In the genomic region with DNA sequence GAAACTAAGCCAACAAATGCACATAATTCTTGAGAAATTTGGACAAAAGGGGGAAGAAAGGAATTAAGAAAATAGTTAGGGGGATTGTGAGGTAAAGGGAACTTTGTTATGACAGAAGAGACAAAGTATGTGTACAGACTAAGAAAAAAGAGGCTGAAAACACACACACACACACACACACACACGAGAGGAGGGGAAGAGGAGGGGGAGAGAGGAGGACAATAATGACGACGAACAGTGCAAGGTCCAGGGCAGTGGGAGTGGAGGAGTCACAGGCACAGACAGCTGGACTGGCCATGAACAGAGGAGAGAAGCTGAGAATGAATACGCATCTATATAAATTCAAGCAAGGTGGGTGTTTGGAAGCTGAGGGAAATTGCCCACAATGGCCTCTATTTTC, we compare ENCODE assay signal across 1 cellular context.
TF ChIP-seq lines count a peak whose summit lies in the region.

No MANE protein-coding gene starts in this region.

TF ChIP-seq in HepG2, 621 proteins besides CTCF, POLR2A, EP300 and RAD21 (continued from another document and continues in another):
- TF ChIP-seq THYN1 (CRISPR knock-in tag; IDR thresholded peaks at IDR 0.05; ENCODE audit: borderline replicate concordance, low read depth), result no peak
- TF ChIP-seq ZSCAN29 (CRISPR knock-in tag; conservative IDR thresholded peaks at IDR 0.05), result no peak
- TF ChIP-seq MXI1 (IDR thresholded peaks at IDR 0.05; ENCODE audit: borderline replicate concordance, low read depth, low read length), result peak; percentile 47; the same call in 1 of the 3 replicates
- TF ChIP-seq, protein P1, sequence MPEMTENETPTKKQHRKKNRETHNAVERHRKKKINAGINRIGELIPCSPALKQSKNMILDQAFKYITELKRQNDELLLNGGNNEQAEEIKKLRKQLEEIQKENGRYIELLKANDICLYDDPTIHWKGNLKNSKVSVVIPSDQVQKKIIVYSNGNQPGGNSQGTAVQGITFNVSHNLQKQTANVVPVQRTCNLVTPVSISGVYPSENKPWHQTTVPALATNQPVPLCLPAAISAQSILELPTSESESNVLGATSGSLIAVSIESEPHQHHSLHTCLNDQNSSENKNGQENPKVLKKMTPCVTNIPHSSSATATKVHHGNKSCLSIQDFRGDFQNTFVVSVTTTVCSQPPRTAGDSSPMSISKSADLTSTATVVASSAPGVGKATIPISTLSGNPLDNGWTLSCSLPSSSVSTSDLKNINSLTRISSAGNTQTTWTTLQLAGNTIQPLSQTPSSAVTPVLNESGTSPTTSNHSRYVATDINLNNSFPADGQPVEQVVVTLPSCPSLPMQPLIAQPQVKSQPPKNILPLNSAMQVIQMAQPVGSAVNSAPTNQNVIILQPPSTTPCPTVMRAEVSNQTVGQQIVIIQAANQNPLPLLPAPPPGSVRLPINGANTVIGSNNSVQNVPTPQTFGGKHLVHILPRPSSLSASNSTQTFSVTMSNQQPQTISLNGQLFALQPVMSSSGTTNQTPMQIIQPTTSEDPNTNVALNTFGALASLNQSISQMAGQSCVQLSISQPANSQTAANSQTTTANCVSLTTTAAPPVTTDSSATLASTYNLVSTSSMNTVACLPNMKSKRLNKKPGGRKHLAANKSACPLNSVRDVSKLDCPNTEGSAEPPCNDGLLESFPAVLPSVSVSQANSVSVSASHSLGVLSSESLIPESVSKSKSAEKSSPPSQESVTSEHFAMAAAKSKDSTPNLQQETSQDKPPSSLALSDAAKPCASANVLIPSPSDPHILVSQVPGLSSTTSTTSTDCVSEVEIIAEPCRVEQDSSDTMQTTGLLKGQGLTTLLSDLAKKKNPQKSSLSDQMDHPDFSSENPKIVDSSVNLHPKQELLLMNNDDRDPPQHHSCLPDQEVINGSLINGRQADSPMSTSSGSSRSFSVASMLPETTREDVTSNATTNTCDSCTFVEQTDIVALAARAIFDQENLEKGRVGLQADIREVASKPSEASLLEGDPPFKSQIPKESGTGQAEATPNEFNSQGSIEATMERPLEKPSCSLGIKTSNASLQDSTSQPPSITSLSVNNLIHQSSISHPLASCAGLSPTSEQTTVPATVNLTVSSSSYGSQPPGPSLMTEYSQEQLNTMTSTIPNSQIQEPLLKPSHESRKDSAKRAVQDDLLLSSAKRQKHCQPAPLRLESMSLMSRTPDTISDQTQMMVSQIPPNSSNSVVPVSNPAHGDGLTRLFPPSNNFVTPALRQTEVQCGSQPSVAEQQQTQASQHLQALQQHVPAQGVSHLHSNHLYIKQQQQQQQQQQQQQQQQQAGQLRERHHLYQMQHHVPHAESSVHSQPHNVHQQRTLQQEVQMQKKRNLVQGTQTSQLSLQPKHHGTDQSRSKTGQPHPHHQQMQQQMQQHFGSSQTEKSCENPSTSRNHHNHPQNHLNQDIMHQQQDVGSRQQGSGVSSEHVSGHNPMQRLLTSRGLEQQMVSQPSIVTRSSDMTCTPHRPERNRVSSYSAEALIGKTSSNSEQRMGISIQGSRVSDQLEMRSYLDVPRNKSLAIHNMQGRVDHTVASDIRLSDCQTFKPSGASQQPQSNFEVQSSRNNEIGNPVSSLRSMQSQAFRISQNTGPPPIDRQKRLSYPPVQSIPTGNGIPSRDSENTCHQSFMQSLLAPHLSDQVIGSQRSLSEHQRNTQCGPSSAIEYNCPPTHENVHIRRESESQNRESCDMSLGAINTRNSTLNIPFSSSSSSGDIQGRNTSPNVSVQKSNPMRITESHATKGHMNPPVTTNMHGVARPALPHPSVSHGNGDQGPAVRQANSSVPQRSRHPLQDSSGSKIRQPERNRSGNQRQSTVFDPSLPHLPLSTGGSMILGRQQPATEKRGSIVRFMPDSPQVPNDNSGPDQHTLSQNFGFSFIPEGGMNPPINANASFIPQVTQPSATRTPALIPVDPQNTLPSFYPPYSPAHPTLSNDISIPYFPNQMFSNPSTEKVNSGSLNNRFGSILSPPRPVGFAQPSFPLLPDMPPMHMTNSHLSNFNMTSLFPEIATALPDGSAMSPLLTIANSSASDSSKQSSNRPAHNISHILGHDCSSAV (CRISPR knock-in tag; IDR thresholded peaks at IDR 0.05; ENCODE audit: borderline replicate concordance), result no peak
- no peak for TF ChIP-seq KLF11 (CRISPR knock-in tag; IDR thresholded peaks at IDR 0.05)
- TF ChIP-seq PITX1 (CRISPR knock-in tag; IDR thresholded peaks at IDR 0.05), result peak; percentile 58; the same call in 1 of the 2 replicates
- TF ChIP-seq, protein P2, sequence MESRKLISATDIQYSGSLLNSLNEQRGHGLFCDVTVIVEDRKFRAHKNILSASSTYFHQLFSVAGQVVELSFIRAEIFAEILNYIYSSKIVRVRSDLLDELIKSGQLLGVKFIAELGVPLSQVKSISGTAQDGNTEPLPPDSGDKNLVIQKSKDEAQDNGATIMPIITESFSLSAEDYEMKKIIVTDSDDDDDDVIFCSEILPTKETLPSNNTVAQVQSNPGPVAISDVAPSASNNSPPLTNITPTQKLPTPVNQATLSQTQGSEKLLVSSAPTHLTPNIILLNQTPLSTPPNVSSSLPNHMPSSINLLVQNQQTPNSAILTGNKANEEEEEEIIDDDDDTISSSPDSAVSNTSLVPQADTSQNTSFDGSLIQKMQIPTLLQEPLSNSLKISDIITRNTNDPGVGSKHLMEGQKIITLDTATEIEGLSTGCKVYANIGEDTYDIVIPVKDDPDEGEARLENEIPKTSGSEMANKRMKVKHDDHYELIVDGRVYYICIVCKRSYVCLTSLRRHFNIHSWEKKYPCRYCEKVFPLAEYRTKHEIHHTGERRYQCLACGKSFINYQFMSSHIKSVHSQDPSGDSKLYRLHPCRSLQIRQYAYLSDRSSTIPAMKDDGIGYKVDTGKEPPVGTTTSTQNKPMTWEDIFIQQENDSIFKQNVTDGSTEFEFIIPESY (CRISPR knock-in tag; IDR thresholded peaks at IDR 0.05), result no peak
- no peak for TF ChIP-seq POLR2AphosphoS2 (IDR thresholded peaks at IDR 0.05; ENCODE audit: low read depth, low read length)
- no peak for TF ChIP-seq ZNF34 (CRISPR knock-in tag; IDR thresholded peaks at IDR 0.05; ENCODE audit: borderline replicate concordance)
- no peak for TF ChIP-seq ATF7-NPFF (CRISPR knock-in tag; IDR thresholded peaks at IDR 0.05; ENCODE audit: low read depth)
- TF ChIP-seq, protein P3, sequence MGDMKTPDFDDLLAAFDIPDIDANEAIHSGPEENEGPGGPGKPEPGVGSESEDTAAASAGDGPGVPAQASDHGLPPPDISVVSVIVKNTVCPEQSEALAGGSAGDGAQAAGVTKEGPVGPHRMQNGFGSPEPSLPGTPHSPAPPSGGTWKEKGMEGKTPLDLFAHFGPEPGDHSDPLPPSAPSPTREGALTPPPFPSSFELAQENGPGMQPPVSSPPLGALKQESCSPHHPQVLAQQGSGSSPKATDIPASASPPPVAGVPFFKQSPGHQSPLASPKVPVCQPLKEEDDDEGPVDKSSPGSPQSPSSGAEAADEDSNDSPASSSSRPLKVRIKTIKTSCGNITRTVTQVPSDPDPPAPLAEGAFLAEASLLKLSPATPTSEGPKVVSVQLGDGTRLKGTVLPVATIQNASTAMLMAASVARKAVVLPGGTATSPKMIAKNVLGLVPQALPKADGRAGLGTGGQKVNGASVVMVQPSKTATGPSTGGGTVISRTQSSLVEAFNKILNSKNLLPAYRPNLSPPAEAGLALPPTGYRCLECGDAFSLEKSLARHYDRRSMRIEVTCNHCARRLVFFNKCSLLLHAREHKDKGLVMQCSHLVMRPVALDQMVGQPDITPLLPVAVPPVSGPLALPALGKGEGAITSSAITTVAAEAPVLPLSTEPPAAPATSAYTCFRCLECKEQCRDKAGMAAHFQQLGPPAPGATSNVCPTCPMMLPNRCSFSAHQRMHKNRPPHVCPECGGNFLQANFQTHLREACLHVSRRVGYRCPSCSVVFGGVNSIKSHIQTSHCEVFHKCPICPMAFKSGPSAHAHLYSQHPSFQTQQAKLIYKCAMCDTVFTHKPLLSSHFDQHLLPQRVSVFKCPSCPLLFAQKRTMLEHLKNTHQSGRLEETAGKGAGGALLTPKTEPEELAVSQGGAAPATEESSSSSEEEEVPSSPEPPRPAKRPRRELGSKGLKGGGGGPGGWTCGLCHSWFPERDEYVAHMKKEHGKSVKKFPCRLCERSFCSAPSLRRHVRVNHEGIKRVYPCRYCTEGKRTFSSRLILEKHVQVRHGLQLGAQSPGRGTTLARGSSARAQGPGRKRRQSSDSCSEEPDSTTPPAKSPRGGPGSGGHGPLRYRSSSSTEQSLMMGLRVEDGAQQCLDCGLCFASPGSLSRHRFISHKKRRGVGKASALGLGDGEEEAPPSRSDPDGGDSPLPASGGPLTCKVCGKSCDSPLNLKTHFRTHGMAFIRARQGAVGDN (CRISPR knock-in tag; IDR thresholded peaks at IDR 0.05), result no peak
- TF ChIP-seq, protein P4, sequence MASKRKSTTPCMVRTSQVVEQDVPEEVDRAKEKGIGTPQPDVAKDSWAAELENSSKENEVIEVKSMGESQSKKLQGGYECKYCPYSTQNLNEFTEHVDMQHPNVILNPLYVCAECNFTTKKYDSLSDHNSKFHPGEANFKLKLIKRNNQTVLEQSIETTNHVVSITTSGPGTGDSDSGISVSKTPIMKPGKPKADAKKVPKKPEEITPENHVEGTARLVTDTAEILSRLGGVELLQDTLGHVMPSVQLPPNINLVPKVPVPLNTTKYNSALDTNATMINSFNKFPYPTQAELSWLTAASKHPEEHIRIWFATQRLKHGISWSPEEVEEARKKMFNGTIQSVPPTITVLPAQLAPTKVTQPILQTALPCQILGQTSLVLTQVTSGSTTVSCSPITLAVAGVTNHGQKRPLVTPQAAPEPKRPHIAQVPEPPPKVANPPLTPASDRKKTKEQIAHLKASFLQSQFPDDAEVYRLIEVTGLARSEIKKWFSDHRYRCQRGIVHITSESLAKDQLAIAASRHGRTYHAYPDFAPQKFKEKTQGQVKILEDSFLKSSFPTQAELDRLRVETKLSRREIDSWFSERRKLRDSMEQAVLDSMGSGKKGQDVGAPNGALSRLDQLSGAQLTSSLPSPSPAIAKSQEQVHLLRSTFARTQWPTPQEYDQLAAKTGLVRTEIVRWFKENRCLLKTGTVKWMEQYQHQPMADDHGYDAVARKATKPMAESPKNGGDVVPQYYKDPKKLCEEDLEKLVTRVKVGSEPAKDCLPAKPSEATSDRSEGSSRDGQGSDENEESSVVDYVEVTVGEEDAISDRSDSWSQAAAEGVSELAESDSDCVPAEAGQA (IDR thresholded peaks at IDR 0.05; ENCODE audit: low read depth), result no peak
- TF ChIP-seq, protein P4 (CRISPR knock-in tag; IDR thresholded peaks at IDR 0.05; ENCODE audit: borderline replicate concordance), result no peak
- TF ChIP-seq ZNF768 (CRISPR knock-in tag; IDR thresholded peaks at IDR 0.05), result no peak
- peak; percentile 58; the same call in 1 of the 2 replicates for TF ChIP-seq ZMYM2 (CRISPR knock-in tag; IDR thresholded peaks at IDR 0.05)
- TF ChIP-seq HMG20B (CRISPR knock-in tag; conservative IDR thresholded peaks at IDR 0.05), result no peak
- 0 out of 2 replicates have a peak, but pooled peaks have one; percentile 8 for TF ChIP-seq SIN3B (IDR thresholded peaks at IDR 0.05; ENCODE audit: low read length)
- no peak for TF ChIP-seq ZNF761 (CRISPR knock-in tag; conservative IDR thresholded peaks at IDR 0.05)
- 0 out of 2 replicates have a peak, but pooled peaks have one; percentile 24 for TF ChIP-seq ARNT2 (CRISPR knock-in tag; IDR thresholded peaks at IDR 0.05; ENCODE audit: low read depth)
- TF ChIP-seq NR2F6 (IDR thresholded peaks at IDR 0.05), result no peak
- TF ChIP-seq NR2F6 (CRISPR knock-in tag; IDR thresholded peaks at IDR 0.05), result no peak
- TF ChIP-seq ZNF136 (CRISPR knock-in tag; IDR thresholded peaks at IDR 0.05; ENCODE audit: low read depth), result no peak
- no peak for TF ChIP-seq ZSCAN9 (CRISPR knock-in tag; IDR thresholded peaks at IDR 0.05; ENCODE audit: borderline replicate concordance)
- no peak for TF ChIP-seq RBFOX2 (IDR thresholded peaks at IDR 0.05; ENCODE audit: low read depth, low read length)
- no peak for TF ChIP-seq PHB2 (IDR thresholded peaks at IDR 0.05; ENCODE audit: partially characterized antibody)
- no peak for TF ChIP-seq NFE2L2 (IDR thresholded peaks at IDR 0.05; ENCODE audit: low read length)
- no peak for TF ChIP-seq ZNF484 (CRISPR knock-in tag; IDR thresholded peaks at IDR 0.05; ENCODE audit: borderline replicate concordance, low read depth)
- TF ChIP-seq ZNF121 (CRISPR knock-in tag; IDR thresholded peaks at IDR 0.05), result no peak
- TF ChIP-seq, protein P5, sequence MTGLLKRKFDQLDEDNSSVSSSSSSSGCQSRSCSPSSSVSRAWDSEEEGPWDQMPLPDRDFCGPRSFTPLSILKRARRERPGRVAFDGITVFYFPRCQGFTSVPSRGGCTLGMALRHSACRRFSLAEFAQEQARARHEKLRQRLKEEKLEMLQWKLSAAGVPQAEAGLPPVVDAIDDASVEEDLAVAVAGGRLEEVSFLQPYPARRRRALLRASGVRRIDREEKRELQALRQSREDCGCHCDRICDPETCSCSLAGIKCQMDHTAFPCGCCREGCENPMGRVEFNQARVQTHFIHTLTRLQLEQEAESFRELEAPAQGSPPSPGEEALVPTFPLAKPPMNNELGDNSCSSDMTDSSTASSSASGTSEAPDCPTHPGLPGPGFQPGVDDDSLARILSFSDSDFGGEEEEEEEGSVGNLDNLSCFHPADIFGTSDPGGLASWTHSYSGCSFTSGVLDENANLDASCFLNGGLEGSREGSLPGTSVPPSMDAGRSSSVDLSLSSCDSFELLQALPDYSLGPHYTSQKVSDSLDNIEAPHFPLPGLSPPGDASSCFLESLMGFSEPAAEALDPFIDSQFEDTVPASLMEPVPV (CRISPR knock-in tag; IDR thresholded peaks at IDR 0.05), result no peak
- no peak for TF ChIP-seq GPN1 (CRISPR knock-in tag; IDR thresholded peaks at IDR 0.05; ENCODE audit: borderline replicate concordance)
- TF ChIP-seq, protein P6, sequence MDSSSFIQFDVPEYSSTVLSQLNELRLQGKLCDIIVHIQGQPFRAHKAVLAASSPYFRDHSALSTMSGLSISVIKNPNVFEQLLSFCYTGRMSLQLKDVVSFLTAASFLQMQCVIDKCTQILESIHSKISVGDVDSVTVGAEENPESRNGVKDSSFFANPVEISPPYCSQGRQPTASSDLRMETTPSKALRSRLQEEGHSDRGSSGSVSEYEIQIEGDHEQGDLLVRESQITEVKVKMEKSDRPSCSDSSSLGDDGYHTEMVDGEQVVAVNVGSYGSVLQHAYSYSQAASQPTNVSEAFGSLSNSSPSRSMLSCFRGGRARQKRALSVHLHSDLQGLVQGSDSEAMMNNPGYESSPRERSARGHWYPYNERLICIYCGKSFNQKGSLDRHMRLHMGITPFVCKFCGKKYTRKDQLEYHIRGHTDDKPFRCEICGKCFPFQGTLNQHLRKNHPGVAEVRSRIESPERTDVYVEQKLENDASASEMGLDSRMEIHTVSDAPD (CRISPR knock-in tag; IDR thresholded peaks at IDR 0.05), result no peak
- TF ChIP-seq ZNF225 (CRISPR knock-in tag; IDR thresholded peaks at IDR 0.05), result no peak
- TF ChIP-seq RARG (CRISPR knock-in tag; IDR thresholded peaks at IDR 0.05; ENCODE audit: low read depth), result no peak
- no peak for TF ChIP-seq ZFY (CRISPR knock-in tag; IDR thresholded peaks at IDR 0.05)
- TF ChIP-seq ZNF350 (CRISPR knock-in tag; IDR thresholded peaks at IDR 0.05; ENCODE audit: borderline replicate concordance, low read depth), result peak; percentile 64; the same call in 1 of the 2 replicates
